ENCODE assay signal across 11 cellular contexts in the genomic region with DNA sequence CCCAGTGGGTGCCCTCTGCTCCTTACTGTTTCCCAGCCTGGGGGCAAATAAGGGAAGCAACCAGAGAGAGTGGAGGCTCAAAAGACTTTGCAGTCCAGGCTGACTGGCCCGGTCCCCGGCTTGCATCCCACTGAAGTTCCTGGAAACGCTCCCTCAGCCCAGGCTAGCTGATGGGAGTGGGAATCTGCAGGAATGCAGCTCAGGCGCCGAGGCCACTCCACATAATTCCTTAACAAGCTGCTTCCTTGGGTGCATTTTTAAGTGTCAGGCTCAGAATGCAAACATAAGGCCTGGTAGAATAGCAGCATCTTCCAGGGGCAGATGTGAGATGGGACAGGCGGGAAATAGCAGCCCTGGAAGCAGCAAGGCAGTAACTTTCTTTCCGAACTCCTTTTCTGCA. TPM values are rescaled to one million over a fixed set of nuclear protein-coding genes. Genes with fewer than 3 reads are reported as not detected.
DNase-seq lines count a peak whose midpoint lies in the region; ATAC-seq, FAIRE-seq and TF ChIP-seq lines count a peak whose summit lies in the region.
"Had no signal": no experiment of that assay in that cellular context is flagged by ENCODE, and none has a peak within 500 bp of the region (broad histone marks: within the 10 kb centered on the region; RNA-seq: fewer than 3 reads in every experiment).

No MANE protein-coding gene starts in this region.

- no peak for ATAC-seq in PC-3
- ATAC-seq in naive thymus-derived CD8-positive, alpha-beta T cell, result no peak

- peaks cover 76% of the 10 kb centered on the region for H3K4me1 Mint-ChIP-seq in nephron progenitor cell
- peaks cover 58% of the 10 kb centered on the region for H3K4me1 Mint-ChIP-seq in type B pancreatic cell (ENCODE audit: unreplicated experiment)
- peaks cover 0 to 13% (median 8%) of the 10 kb centered on the region in 4 donors for H3K4me1 Mint-ChIP-seq in naive thymus-derived CD8-positive, alpha-beta T cell

- no peaks in the 10 kb centered on the region for H3K9me2 ChIP-seq in PC-3 (replicated peaks; ENCODE audit: low read length)

- H3K9ac ChIP-seq in PC-3 (ENCODE audit: low read length) (peak overlapping the region; percentile 79), H1 (replicated peaks in 1 of 4; ENCODE audit: extremely low read depth in 1 of 4, low read depth in 3 of 4, low read length in 3 of 4) (peak overlapping the region in 1 of 4 experiments; percentile 37; a peak in 1 of 7 replicates)

- no peak overlapping the region for H4K5ac ChIP-seq in H1 (ENCODE audit: insufficient read length, low read depth, low read length)

- H3K4me1 ChIP-seq in PC-3 (ENCODE audit: insufficient read depth, low read length) (peaks cover 60% of the 10 kb centered on the region), H1 (replicated peaks in 1 of 4; ENCODE audit: control insufficient read depth in 3 of 4, insufficient read depth in 4 of 4, low read length in 3 of 4) (peaks cover 0 to 17% (median 11%) of the 10 kb centered on the region in 4 experiments; a peak in 4 of 7 replicates)

- no peaks in the 10 kb centered on the region for H3K79me2 ChIP-seq in PC-3 (ENCODE audit: low read length)
- H3K79me2 ChIP-seq in H1 (ENCODE audit: control insufficient read depth in 1 of 2, insufficient read depth in 2 of 2, low read length in 2 of 2), result no peaks in the 10 kb centered on the region

- TF ChIP-seq EP300 in H1 (IDR thresholded peaks at IDR 0.05; ENCODE audit: borderline replicate concordance in 1 of 2, low read depth in 2 of 2, low read length in 2 of 2), result no peak

- no peak overlapping the region for H2AK5ac ChIP-seq in H1 (ENCODE audit: low read depth, low read length)

- POLR2A ChIA-PET in PC-3 (lab: Charles Lee; ENCODE audit: unreplicated experiment) (interaction anchor here (0.5 kb wide), 1 partner anchor 24 kb away, joined by 3 read pairs; no protein-coding TSS in a partner anchor), H1 (lab: Charles Lee; ENCODE audit: partially characterized antibody) (interaction anchor here (1.0 to 4.2 kb wide), 7 partner anchors 8 to 89 kb away, joined by 3 to 24 read pairs (median 5); a partner anchor contains a TSS)
- POLR2A ChIA-PET in naive thymus-derived CD8-positive, alpha-beta T cell (lab: Charles Lee), result no interaction called here

- no peak for TF ChIP-seq POLR2A in H1 (IDR thresholded peaks at IDR 0.05; ENCODE audit: control extremely low read depth in 1 of 2, low read depth in 2 of 2, low read length in 2 of 2)

- H3K23me2 ChIP-seq in H1 (ENCODE audit: low read depth, low read length), result no peaks in the 10 kb centered on the region

- H4K91ac ChIP-seq in H1 (replicated peaks; ENCODE audit: insufficient read length, low read length), result no peak overlapping the region

- H3K9me3 ChIP-seq in PC-3 (ENCODE audit: low read length), result no peaks in the 10 kb centered on the region
- H3K9me3 ChIP-seq in H1 (ENCODE audit: insufficient read depth in 2 of 2, low read depth in 1 of 2, low read length in 1 of 2), result no peaks in the 10 kb centered on the region

- H4K8ac ChIP-seq in H1 (ENCODE audit: extremely low read depth, insufficient read depth, low read length), result no peak overlapping the region; the same call in 1 of the 2 replicates

- H3K4ac ChIP-seq in H1 (replicated peaks; ENCODE audit: insufficient read length, low read depth, low read length), result no peak overlapping the region

- no peak for FAIRE-seq in H1 (lab: Jason Lieb, UNC)
- FAIRE-seq: HTR-8/SVneo had no signal

- H3K9me3 Mint-ChIP-seq in nephron progenitor cell (no peaks in the 10 kb centered on the region), type B pancreatic cell (no peaks in the 10 kb centered on the region)
- no peaks in the 10 kb centered on the region for H3K9me3 Mint-ChIP-seq in naive thymus-derived CD8-positive, alpha-beta T cell

- DNase-seq in PC-3, result no peak
- DNase-seq in H1 (ENCODE audit: low read depth in 1 of 2, low spot score in 2 of 2), result no peak
- DNase-seq in nephron progenitor cell, result no peak
- no peak for DNase-seq in type B pancreatic cell (ENCODE audit: extremely low spot score, unreplicated experiment)
- no peak for DNase-seq in NCI-H1694 treated with DMSO at 0.1 percent for 48 hours (lab: John Stamatoyannopoulos, UW)
- no peak for DNase-seq in naive thymus-derived CD8-positive, alpha-beta T cell
- DNase-seq in NCI-H146 (lab: John Stamatoyannopoulos, UW), result no peak
- DNase-seq: foreskin melanocyte; NCI-H2029 treated with DMSO at 0.1 percent for 48 hours; stimulated activated naive CD4-positive, alpha-beta T cell had no signal

- no peak overlapping the region; the same call in 1 of the 2 replicates for H3K18ac ChIP-seq in H1 (ENCODE audit: extremely low read depth, low read length)

- no peak for TF ChIP-seq RAD21 in H1 (IDR thresholded peaks at IDR 0.05 in 1 of 2, conservative IDR thresholded peaks at IDR 0.05 in 1 of 2; ENCODE audit: low read depth in 2 of 2, low read length in 2 of 2)

- H3F3A ChIP-seq in PC-3 (ENCODE audit: low read length, unreplicated experiment), result peaks cover 14% of the 10 kb centered on the region

- WGBS in H1 (ENCODE audit: extremely low coverage in 1 of 2, insufficient coverage in 1 of 2, insufficient read length in 1 of 2, insufficient replicate concordance in 2 of 2, low coverage in 1 of 2, low lambda C conversion rate in 2 of 2, missing lambda C conversion rate in 1 of 2), 2 experiments, result 86% methylated on average over 7 of the region's 7 CpGs; no CpG with 5 or more reads in 1 of the 2 experiments

- TF ChIP-seq CTCF in PC-3 (conservative IDR thresholded peaks at IDR 0.05; ENCODE audit: low read depth, low read length) (no peak), H1 (IDR thresholded peaks at IDR 0.05; ENCODE audit: control extremely low read depth in 1 of 3, insufficient read depth in 1 of 3, low read depth in 1 of 3, low read length in 3 of 3) (no peak), nephron progenitor cell (IDR thresholded peaks at IDR 0.05) (no peak), type B pancreatic cell (conservative IDR thresholded peaks at IDR 0.05) (no peak)

- H3K4me2 ChIP-seq in PC-3 (ENCODE audit: low read length) (peak overlapping the region; percentile 77), H1 (ENCODE audit: insufficient read depth in 1 of 2, low read depth in 2 of 2, low read length in 2 of 2) (no peak overlapping the region)

- intact Hi-C loops in PC-3 (cut with micrococcal nuclease), result no loop called here

- H3K4me3 ChIP-seq in PC-3 (ENCODE audit: low read length), result peak overlapping the region; percentile 35; the same call in 1 of the 2 replicates
- no peak overlapping the region for H3K4me3 ChIP-seq in H1 (ENCODE audit: extremely low read depth in 1 of 4, insufficient read depth in 2 of 4, low read depth in 3 of 4, low read length in 4 of 4)

- H3K36me3 ChIP-seq in PC-3 (ENCODE audit: low read depth, low read length) (no peaks in the 10 kb centered on the region), H1 (ENCODE audit: control insufficient read depth in 2 of 4, insufficient read depth in 4 of 4, low read length in 3 of 4) (peaks cover 0 to 6% (median 0%) of the 10 kb centered on the region in 4 experiments; a peak in 1 of 8 replicates)

- peaks cover 24% of the 10 kb centered on the region for H3K36me3 Mint-ChIP-seq in nephron progenitor cell (ENCODE audit: low read depth)
- H3K36me3 Mint-ChIP-seq in type B pancreatic cell, result peaks cover 6% of the 10 kb centered on the region
- no peaks in the 10 kb centered on the region for H3K36me3 Mint-ChIP-seq in naive thymus-derived CD8-positive, alpha-beta T cell

- H3K4me3 Mint-ChIP-seq in nephron progenitor cell, result no peak overlapping the region
- H3K4me3 Mint-ChIP-seq in type B pancreatic cell, result peak overlapping the region; percentile 82
- H3K4me3 Mint-ChIP-seq in naive thymus-derived CD8-positive, alpha-beta T cell, result no peak overlapping the region

- CTCF ChIA-PET in PC-3 (lab: Charles Lee), result interaction anchor here (0.6 kb wide), 1 partner anchor 117 kb away, joined by 3 read pairs; no protein-coding TSS in a partner anchor
- CTCF ChIA-PET in H1 (lab: Charles Lee; ENCODE audit: partially characterized antibody), result interaction anchor here (1.1 to 2.6 kb wide), 4 partner anchors 8 to 38 kb away, joined by 5 to 9 read pairs (median 7); no protein-coding TSS in a partner anchor

- no peak overlapping the region for H3K23ac ChIP-seq in H1 (ENCODE audit: insufficient read length)

- BruUV-seq in PC-3 (replicated peaks; lab: Mats Ljungman, UMichigan), result no TSS peak

- peak overlapping the region; percentile 97 for H3K27ac Mint-ChIP-seq in nephron progenitor cell
- H3K27ac Mint-ChIP-seq in type B pancreatic cell, result peak overlapping the region; percentile 99
- no peak overlapping the region for H3K27ac Mint-ChIP-seq in naive thymus-derived CD8-positive, alpha-beta T cell

- no peak overlapping the region for H3K14ac ChIP-seq in H1 (ENCODE audit: insufficient read length)

- no peak overlapping the region for H2BK120ac ChIP-seq in H1 (replicated peaks; ENCODE audit: low read depth, low read length)

- H2BK20ac ChIP-seq in H1 (ENCODE audit: low read length), result no peak overlapping the region

- H3K27me3 Mint-ChIP-seq in nephron progenitor cell (ENCODE audit: low read depth, poor library complexity), result no peaks in the 10 kb centered on the region
- no peaks in the 10 kb centered on the region for H3K27me3 Mint-ChIP-seq in type B pancreatic cell
- peaks cover 1 to 34% (median 5%) of the 10 kb centered on the region in 5 donors for H3K27me3 Mint-ChIP-seq in naive thymus-derived CD8-positive, alpha-beta T cell

- H3K79me1 ChIP-seq in H1 (ENCODE audit: low read depth, low read length), result peaks cover 3% of the 10 kb centered on the region; the same call in 1 of the 2 replicates

- peak overlapping the region; percentile 7; the same call in 1 of the 2 replicates for H2BK5ac ChIP-seq in H1 (ENCODE audit: low read depth, low read length)

- H3K27ac ChIP-seq in PC-3 (ENCODE audit: low read length), result peak overlapping the region; percentile 98
- no peak overlapping the region for H3K27ac ChIP-seq in H1 (ENCODE audit: low read depth, low read length)

- H2BK15ac ChIP-seq in H1 (ENCODE audit: low read length), result no peak overlapping the region

- H3K27me3 ChIP-seq in PC-3 (ENCODE audit: low read length) (no peaks in the 10 kb centered on the region), H1 (replicated peaks in 1 of 4; ENCODE audit: control insufficient read depth in 3 of 4, extremely low read depth in 1 of 4, insufficient read depth in 3 of 4, low read length in 3 of 4) (no peaks in the 10 kb centered on the region)

- H4K20me1 ChIP-seq in PC-3 (ENCODE audit: low read length) (no peaks in the 10 kb centered on the region), H1 (replicated peaks in 1 of 2; ENCODE audit: control insufficient read depth in 1 of 2, insufficient read depth in 2 of 2, low read length in 2 of 2) (no peaks in the 10 kb centered on the region)

- H2AFZ ChIP-seq in PC-3 (ENCODE audit: low read length) (no peak overlapping the region), H1 (ENCODE audit: low read length) (no peak overlapping the region)

- 0 out of 2 replicates have a peak overlapping the region, but pooled peaks have one; percentile 84 for H2BK12ac ChIP-seq in H1 (ENCODE audit: low read depth, low read length)

- no peak overlapping the region for H3K56ac ChIP-seq in H1 (replicated peaks; ENCODE audit: insufficient read length, low read depth, low read length)

RNA-seq across cellular contexts. Expression of a gene that starts 39.1 kb away (rescaled TPM):
- total RNA-seq in PC-3 (2014; rRNA removed) (855 and 1,132 TPM in 2 replicates), type B pancreatic cell (ENCODE audit: low replicate concordance) (877 and 979 TPM in 2 replicates)
- total RNA-seq in H1 (2021; fragmentation: NEBNext Ultra II Directional; extraction: Animal tissue kit (Norgen Biotek cat#: 25700)), result 1,756 and 1,761 TPM in 2 replicates
- polyA plus RNA-seq in H1 (2011; rRNA removed), result 1,777 and 1,837 TPM in 2 replicates
- 2,449 TPM for polyA plus RNA-seq in H1 (2011; cell fraction: cytosol; rRNA removed)
- polyA plus RNA-seq in H1 (2011; cell fraction: nucleus; rRNA removed), result 879 TPM
- 2,701 to 2,826 TPM (median 2,726 TPM) in 4 replicates for polyA plus RNA-seq in H1 (2012, experiment 1 of 2)
- polyA plus RNA-seq in H1 (2012, experiment 2 of 2), result 37,839 TPM
- 2,237 TPM for polyA plus RNA-seq in H1 (2013, experiment 1 of 2)
- polyA plus RNA-seq in H1 (2013, experiment 2 of 2), result 2,283 TPM
- 410 and 445 TPM in 2 replicates for polyA minus RNA-seq in H1 (2011; rRNA and poly(A)+ RNA removed)
- polyA minus RNA-seq in H1 (2011; cell fraction: cytosol; rRNA and poly(A)+ RNA removed), result 498 TPM
- 541 TPM for polyA minus RNA-seq in H1 (2011; cell fraction: nucleus; rRNA and poly(A)+ RNA removed)
- 1,000 to 10,000 TPM; 1,430 to 1,467 TPM for total RNA-seq in naive thymus-derived CD8-positive, alpha-beta T cell
- polyA plus RNA-seq in naive thymus-derived CD8-positive, alpha-beta T cell, result 1,000 to 10,000 TPM; 4,481 to 4,848 (median 4,520) TPM

RNA-seq across cellular contexts. Expression of a gene that starts 39.3 kb away (rescaled TPM):
- total RNA-seq in PC-3 (2014; rRNA removed), result 5.5 and 6.6 TPM in 2 replicates
- 3.0 and 3.1 TPM in 2 replicates for total RNA-seq in H1 (2021; fragmentation: NEBNext Ultra II Directional; extraction: Animal tissue kit (Norgen Biotek cat#: 25700))
- 3.5 and 4.4 TPM in 2 replicates for polyA plus RNA-seq in H1 (2011; rRNA removed)
- polyA plus RNA-seq in H1 (2011; cell fraction: cytosol; rRNA removed), result 4.7 TPM
- polyA plus RNA-seq in H1 (2011; cell fraction: nucleus; rRNA removed), result 17.7 TPM
- 3.2 to 4.1 TPM (median 3.7 TPM) in 4 replicates for polyA plus RNA-seq in H1 (2012, experiment 1 of 2)
- 0.46 TPM for polyA plus RNA-seq in H1 (2012, experiment 2 of 2)
- 2.2 TPM for polyA plus RNA-seq in H1 (2013, experiment 1 of 2)
- 1.5 TPM for polyA plus RNA-seq in H1 (2013, experiment 2 of 2)
- polyA minus RNA-seq in H1 (2011; rRNA and poly(A)+ RNA removed), result 7.1 and 16.9 TPM in 2 replicates
- polyA minus RNA-seq in H1 (2011; cell fraction: cytosol; rRNA and poly(A)+ RNA removed), result 2.7 TPM
- 13.4 TPM for polyA minus RNA-seq in H1 (2011; cell fraction: nucleus; rRNA and poly(A)+ RNA removed)
- 5.9 and 8.5 TPM in 2 replicates for total RNA-seq in type B pancreatic cell (ENCODE audit: low replicate concordance)
- total RNA-seq in naive thymus-derived CD8-positive, alpha-beta T cell, result 10 to 100 TPM; 39.4 to 50.8 TPM
- polyA plus RNA-seq in naive thymus-derived CD8-positive, alpha-beta T cell, result under 1 TPM; 0.14 to 0.53 (median 0.18) TPM

Comparison
In these comparisons a context has a peak if more than half of its experiments do, and no peak if none do; other contexts are left out.
1. H3K27ac Mint-ChIP-seq: peak in nephron progenitor cell (single experiment) and type B pancreatic cell (single experiment); none in naive thymus-derived CD8-positive, alpha-beta T cell (0 of 10).